Comparison of ENCODE assay signal across 36 cellular contexts in the genomic region with DNA sequence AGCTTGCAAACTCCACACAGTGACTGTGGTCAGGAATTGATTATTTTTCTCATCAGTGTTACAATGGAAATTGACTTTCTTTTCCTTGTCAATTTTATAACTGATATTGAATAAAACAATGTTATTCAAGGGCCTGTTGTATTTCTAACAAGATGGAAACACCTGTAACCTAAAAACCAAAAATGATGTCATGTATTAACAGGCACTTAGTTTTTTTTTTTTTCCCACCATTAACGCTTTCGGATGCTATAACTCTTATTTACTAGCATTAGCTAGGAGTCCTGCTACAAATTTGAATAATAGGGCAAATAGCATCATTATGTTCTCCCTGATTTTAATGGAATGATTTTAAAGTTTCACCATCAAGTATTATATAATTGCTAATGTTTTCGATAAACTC. TPM values are rescaled to one million over a fixed set of nuclear protein-coding genes. Genes with fewer than 3 reads are reported as not detected.
"Had no signal": no experiment of that assay in that cellular context is flagged by ENCODE, and none has a peak within 500 bp of the region (broad histone marks: within the 10 kb centered on the region; RNA-seq: fewer than 3 reads in every experiment).

No MANE protein-coding gene starts in this region.

- H3K9me3 ChIP-seq: adrenal gland, ascending aorta, body of pancreas, breast epithelium had no signal

- H3K27me3 ChIP-seq: adrenal gland, ascending aorta, body of pancreas, brain microvascular endothelial cell, breast epithelium, cardiac muscle cell had no signal

- H3K27ac ChIP-seq: adrenal gland, ascending aorta, body of pancreas, brain microvascular endothelial cell, breast epithelium, cardiac muscle cell had no signal

- H3K4me3 ChIP-seq: adrenal gland, ascending aorta, body of pancreas, breast epithelium, cardiac muscle cell had no signal

- ATAC-seq: activated naive CD4-positive, alpha-beta T cell treated with anti-CD3 and anti-CD28 coated beads, Interleukin-2, amount 50 U/mL, for 72 hours; activated naive CD8-positive, alpha-beta T cell treated with anti-CD3 and anti-CD28 coated beads, Interleukin-2, amount 50 U/mL, for 24 hours; activated T-cell treated with anti-CD3 and anti-CD28 coated beads, Interleukin-2, amount 50 U/mL, for 4 hours; activated T-cell treated with anti-CD3 and anti-CD28 coated beads, Interleukin-2, amount 50 U/mL, for 72 hours; activated T-helper 17 cell treated with anti-CD3 and anti-CD28 coated beads, Interleukin-2, amount 50 U/mL, for 72 hours; body of pancreas had no signal

- DNase-seq: activated effector memory CD4-positive, alpha-beta T cell treated with anti-CD3 and anti-CD28 coated beads, Interleukin-2, amount 50 U/mL, for 16 hours; activated effector memory CD4-positive, alpha-beta T cell treated with Interleukin-2 at 50 U/mL for 16 hours; activated gamma-delta T cell; activated gamma-delta T cell treated with Interleukin-2 at 50 U/mL for 16 hours; activated naive CD4-positive, alpha-beta T cell; activated naive CD4-positive, alpha-beta T cell treated with anti-CD3 and anti-CD28 coated beads for 36 hours; activated naive CD4-positive, alpha-beta T cell treated with anti-CD3 and anti-CD28 coated beads, Interleukin-2, amount 10 ng/mL, durations not matched to agents 7 days and 5 days; activated naive CD4-positive, alpha-beta T cell treated with anti-CD3 and anti-CD28 coated beads, Interleukin-2, amount 50 U/mL, for 16 hours; activated naive CD4-positive, alpha-beta T cell treated with Interleukin-2 at 50 U/mL for 16 hours; activated naive CD8-positive, alpha-beta T cell treated with anti-CD3 and anti-CD28 coated beads for 36 hours; activated naive CD8-positive, alpha-beta T cell treated with anti-CD3 and anti-CD28 coated beads, Interleukin-2, amount 10 ng/mL, durations not matched to agents 7 days and 5 days; activated naive CD8-positive, alpha-beta T cell treated with anti-CD3 and anti-CD28 coated beads, Interleukin-2, amount 50 U/mL, for 24 hours; activated T-cell treated with anti-CD3 and anti-CD28 coated beads, Interleukin-2, amount 50 U/mL, for 1 hour; activated T-cell treated with anti-CD3 and anti-CD28 coated beads, Interleukin-2, amount 50 U/mL, for 24 hours; activated T-cell treated with anti-CD3 and anti-CD28 coated beads, Interleukin-2, amount 50 U/mL, for 4 hours; activated T-cell treated with anti-CD3 and anti-CD28 coated beads, Interleukin-2, amount 50 U/mL, for 48 hours; activated T-cell treated with anti-CD3 and anti-CD28 coated beads, Interleukin-2, amount 50 U/mL, for 72 hours; adrenal gland; amniotic stem cell; amygdala; anterior cingulate cortex; aorta; body of pancreas; brain microvascular endothelial cell; caudate nucleus; central memory CD4-positive, alpha-beta T cell; cerebellar nuclear complex had no signal

- H3K36me3 ChIP-seq: adrenal gland, ascending aorta, brain microvascular endothelial cell, breast epithelium, cardiac muscle cell had no signal

- H3K4me1 ChIP-seq: adrenal gland, body of pancreas, breast epithelium had no signal

- FAIRE-seq: astrocyte, bronchial epithelial cell had no signal

RNA-seq across cellular contexts. Expression of a gene that starts 30.3 kb away (rescaled TPM):
- total RNA-seq: activated naive CD4-positive, alpha-beta T cell treated with anti-CD3 and anti-CD28 coated beads for 36 hours; activated naive CD4-positive, alpha-beta T cell treated with anti-CD3 and anti-CD28 coated beads, Interleukin-2, amount 50 U/mL, for 72 hours; activated naive CD8-positive, alpha-beta T cell treated with anti-CD3 and anti-CD28 coated beads for 36 hours; activated naive CD8-positive, alpha-beta T cell treated with anti-CD3 and anti-CD28 coated beads, Interleukin-2, amount 10 ng/mL, durations not matched to agents 7 days and 5 days; activated T-cell treated with anti-CD3 and anti-CD28 coated beads, Interleukin-2, amount 50 U/mL, for 4 hours; activated T-cell treated with anti-CD3 and anti-CD28 coated beads, Interleukin-2, amount 50 U/mL, for 72 hours; activated T-helper 1 cell treated with anti-CD3 and anti-CD28 coated beads, Interleukin-12 subunit alpha, Interleukin-12 subunit beta, Interleukin-2, Interleukin-4 antibody, amounts not matched to agents 30 ng/mL and 10 ng/mL and 1 ng/mL, durations not matched to agents 14 hours and 24 hours and 36 hours; activated T-helper 17 cell treated with anti-CD3 and anti-CD28 coated beads, Interleukin-2, amount 50 U/mL, for 72 hours; activated T-helper 2 cell treated with anti-CD3 and anti-CD28 coated beads, Interferon-gamma antibody, Interleukin-2, Interleukin-4, amounts not matched to agents 10 μg/mL and 5 μg/mL and 100 μg/mL, durations not matched to agents 14 hours and 24 hours and 36 hours had no signal
